In genomic region chr12:96711364-96711763, GRCh38 we compare ENCODE assay signal across 1 cellular context.
TF ChIP-seq lines count a peak whose summit lies in the region.

No MANE protein-coding gene starts in this region.

TF ChIP-seq in GM12878, 131 proteins besides CTCF, POLR2A, EP300 and RAD21 (continued from another document):
- TF ChIP-seq PRDM15 (CRISPR knock-in tag; IDR thresholded peaks at IDR 0.05) (no peak), EZH2 (IDR thresholded peaks at IDR 0.05; ENCODE audit: borderline replicate concordance, control insufficient read depth, low read depth, low read length) (no peak), ELK1 (IDR thresholded peaks at IDR 0.05; ENCODE audit: low read depth, low read length) (no peak), HSF1 (IDR thresholded peaks at IDR 0.05; ENCODE audit: low read depth, low read length) (no peak), WRNIP1 (IDR thresholded peaks at IDR 0.05; ENCODE audit: borderline replicate concordance, low read depth, low read length) (no peak), NFXL1 (IDR thresholded peaks at IDR 0.05; ENCODE audit: borderline replicate concordance) (no peak), ATF7 (IDR thresholded peaks at IDR 0.05; ENCODE audit: low read depth) (no peak), HDGF (IDR thresholded peaks at IDR 0.05) (no peak), ZNF687 (IDR thresholded peaks at IDR 0.05) (no peak), CBX5 (IDR thresholded peaks at IDR 0.05; ENCODE audit: low read depth) (no peak), NR2C1 (IDR thresholded peaks at IDR 0.05) (no peak), SIN3A (IDR thresholded peaks at IDR 0.05; ENCODE audit: low read depth, low read length) (no peak), ZNF274 (IDR thresholded peaks at IDR 0.05; ENCODE audit: insufficient read depth, insufficient read length) (no peak)
